Comparison of ENCODE assay signal across 8 cellular contexts in the genomic region with DNA sequence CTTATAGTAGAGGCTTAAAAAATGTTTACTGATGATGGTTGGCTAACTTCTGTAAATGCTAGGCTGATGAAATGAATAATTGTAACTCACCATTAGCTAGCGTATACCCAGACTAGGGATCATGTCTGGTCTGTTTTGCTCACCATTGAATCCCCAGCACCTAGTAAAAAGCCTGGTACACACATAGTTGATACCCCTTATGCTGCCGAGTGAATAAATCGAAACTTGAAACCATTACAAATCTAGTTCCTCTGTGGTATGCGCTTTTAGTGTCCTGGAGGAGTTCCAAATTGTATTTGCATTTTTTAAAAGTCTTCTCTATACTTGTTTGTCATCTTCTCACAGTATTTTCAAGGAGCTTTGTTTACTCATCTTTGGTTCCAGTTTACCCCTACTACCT. TPM values are rescaled to one million over a fixed set of nuclear protein-coding genes. Genes with fewer than 3 reads are reported as not detected.
DNase-seq lines count a peak whose midpoint lies in the region; ATAC-seq and TF ChIP-seq lines count a peak whose summit lies in the region.

No MANE protein-coding gene starts in this region.

- H3K4me1 ChIP-seq in CD8-positive, alpha-beta memory T cell (ENCODE audit: insufficient read depth, low read length), result peaks cover 11% of the 10 kb centered on the region
- H3K4me1 ChIP-seq in GM23248 (ENCODE audit: insufficient read depth), result peaks cover 21% of the 10 kb centered on the region
- peaks cover 0 to 14% (median 10%) of the 10 kb centered on the region in 4 donors for H3K4me1 ChIP-seq in tibial artery

- peaks cover 31% of the 10 kb centered on the region for H3F3A ChIP-seq in GM23248 (ENCODE audit: insufficient read depth)

- in situ Hi-C loops in GM23248 (cut with MboI), result no loop called here

- H3K79me2 ChIP-seq in GM23248 (ENCODE audit: insufficient read depth), result peaks cover 37% of the 10 kb centered on the region

- ATAC-seq in SK-N-SH treated with all-trans-retinoic acid at 6 μM for 48 hours, result peak; percentile 4; the same call in 1 of the 3 replicates

- H3K36me3 ChIP-seq in CD8-positive, alpha-beta memory T cell (ENCODE audit: insufficient read depth, low read length), result peaks cover 8% of the 10 kb centered on the region
- peaks cover 3% of the 10 kb centered on the region for H3K36me3 ChIP-seq in GM23248 (ENCODE audit: low read depth)
- H3K36me3 ChIP-seq in tibial artery, result peaks cover 0 to 13% (median 5%) of the 10 kb centered on the region in 3 donors

- H3K4me1 Mint-ChIP-seq in CD8-positive, alpha-beta memory T cell, result peaks cover 46 to 58% (median 51%) of the 10 kb centered on the region in 3 donors

- intact Hi-C loops in tibial artery (cut with DNase I; ENCODE audit: low total_unique reads), result loop anchor here (10.0 kb wide), 1 partner anchor 110 kb away; a partner anchor contains a TSS

- no peaks in the 10 kb centered on the region for H3K9me2 ChIP-seq in GM23248 (ENCODE audit: insufficient read depth)

- H3K27ac ChIP-seq in CD8-positive, alpha-beta memory T cell (ENCODE audit: low read depth, low read length), result peak overlapping the region; percentile 38
- H3K27ac ChIP-seq in GM23248 (peak overlapping the region; percentile 75), tibial artery (no peak overlapping the region)

- H3K4me3 ChIP-seq in CD8-positive, alpha-beta memory T cell (ENCODE audit: low read length), result peak overlapping the region; percentile 89
- H3K4me3 ChIP-seq in GM23248 (peak overlapping the region; percentile 81), foreskin fibroblast (ENCODE audit: low read depth in 1 of 2, low read length in 2 of 2) (peak overlapping the region; percentile 66 to 77), tibial artery (peak overlapping the region; percentile 85)

- H3K27me3 Mint-ChIP-seq in CD8-positive, alpha-beta memory T cell, result peaks cover 0 to 4% of the 10 kb centered on the region in 2 donors

- peak overlapping the region; percentile 93 to 98 (median 95) for H3K4me3 Mint-ChIP-seq in CD8-positive, alpha-beta memory T cell

- TF ChIP-seq CTCF in foreskin fibroblast (IDR thresholded peaks at IDR 0.05; ENCODE audit: low read depth, low read length) (no peak), tibial artery (IDR thresholded peaks at IDR 0.05) (no peak)

- DNase-seq in CD8-positive, alpha-beta memory T cell, result no peak
- peak; percentile 53 for DNase-seq in GM23248
- DNase-seq in foreskin fibroblast, result peak; percentile 26 to 51
- no peak for DNase-seq in tibial artery
- no peak for DNase-seq in NCI-H774 (lab: John Stamatoyannopoulos, UW)
- no peak for DNase-seq in activated CD4-positive, alpha-beta T cell treated with anti-CD3 and anti-CD28 coated beads for 48 hours
- no peak for DNase-seq in GOT3 (lab: John Stamatoyannopoulos, UW)

- POLR2A ChIA-PET in CD8-positive, alpha-beta memory T cell (lab: Charles Lee), result interaction anchor here (1.7 kb wide), 1 partner anchor 31 kb away, joined by 4 read pairs; no protein-coding TSS in a partner anchor

- CTCF ChIA-PET in CD8-positive, alpha-beta memory T cell (lab: Charles Lee), result no interaction called here

- peaks cover 0 to 53% (median 14%) of the 10 kb centered on the region in 3 donors for H3K36me3 Mint-ChIP-seq in CD8-positive, alpha-beta memory T cell

- H2AFZ ChIP-seq in GM23248, result peak overlapping the region; percentile 92

- peak overlapping the region; percentile 84 for H3K9ac ChIP-seq in GM23248

- no peaks in the 10 kb centered on the region for H4K20me1 ChIP-seq in GM23248 (ENCODE audit: insufficient read depth)

- no peaks in the 10 kb centered on the region for H3K9me3 ChIP-seq in CD8-positive, alpha-beta memory T cell (ENCODE audit: low read length)
- H3K9me3 ChIP-seq in GM23248 (ENCODE audit: low read depth) (no peaks in the 10 kb centered on the region), tibial artery (no peaks in the 10 kb centered on the region)

- H3K4me2 ChIP-seq in GM23248 (ENCODE audit: unreplicated experiment), result peak overlapping the region; percentile 93

- no peaks in the 10 kb centered on the region for H3K9me3 Mint-ChIP-seq in CD8-positive, alpha-beta memory T cell

- 7 to 9% methylated on average over 4 of the region's 4 CpGs for WGBS in GM23248 (ENCODE audit: low coverage in 1 of 2, low lambda C conversion rate in 2 of 2, missing lambda C conversion rate in 2 of 2), 2 experiments

- H3K27me3 ChIP-seq in CD8-positive, alpha-beta memory T cell (ENCODE audit: insufficient read depth, low read length, poor library complexity, severe bottlenecking), result no peaks in the 10 kb centered on the region
- no peaks in the 10 kb centered on the region for H3K27me3 ChIP-seq in GM23248 (replicated peaks; ENCODE audit: insufficient read depth)
- H3K27me3 ChIP-seq in tibial artery, result no peaks in the 10 kb centered on the region

- H3K27ac Mint-ChIP-seq in CD8-positive, alpha-beta memory T cell, result peak overlapping the region in 6 of 8 donors; percentile 42 to 94 (median 78)

TF ChIP-seq in SK-N-SH treated with all-trans-retinoic acid at 6 μM for 48 hours, 23 proteins besides CTCF, POLR2A, EP300 and RAD21:
- no peak for TF ChIP-seq ZNF565 (CRISPR knock-in tag; conservative IDR thresholded peaks at IDR 0.05; ENCODE audit: low read depth)
- no peak for TF ChIP-seq ZNF70 (CRISPR knock-in tag; IDR thresholded peaks at IDR 0.05)
- TF ChIP-seq, protein P1, sequence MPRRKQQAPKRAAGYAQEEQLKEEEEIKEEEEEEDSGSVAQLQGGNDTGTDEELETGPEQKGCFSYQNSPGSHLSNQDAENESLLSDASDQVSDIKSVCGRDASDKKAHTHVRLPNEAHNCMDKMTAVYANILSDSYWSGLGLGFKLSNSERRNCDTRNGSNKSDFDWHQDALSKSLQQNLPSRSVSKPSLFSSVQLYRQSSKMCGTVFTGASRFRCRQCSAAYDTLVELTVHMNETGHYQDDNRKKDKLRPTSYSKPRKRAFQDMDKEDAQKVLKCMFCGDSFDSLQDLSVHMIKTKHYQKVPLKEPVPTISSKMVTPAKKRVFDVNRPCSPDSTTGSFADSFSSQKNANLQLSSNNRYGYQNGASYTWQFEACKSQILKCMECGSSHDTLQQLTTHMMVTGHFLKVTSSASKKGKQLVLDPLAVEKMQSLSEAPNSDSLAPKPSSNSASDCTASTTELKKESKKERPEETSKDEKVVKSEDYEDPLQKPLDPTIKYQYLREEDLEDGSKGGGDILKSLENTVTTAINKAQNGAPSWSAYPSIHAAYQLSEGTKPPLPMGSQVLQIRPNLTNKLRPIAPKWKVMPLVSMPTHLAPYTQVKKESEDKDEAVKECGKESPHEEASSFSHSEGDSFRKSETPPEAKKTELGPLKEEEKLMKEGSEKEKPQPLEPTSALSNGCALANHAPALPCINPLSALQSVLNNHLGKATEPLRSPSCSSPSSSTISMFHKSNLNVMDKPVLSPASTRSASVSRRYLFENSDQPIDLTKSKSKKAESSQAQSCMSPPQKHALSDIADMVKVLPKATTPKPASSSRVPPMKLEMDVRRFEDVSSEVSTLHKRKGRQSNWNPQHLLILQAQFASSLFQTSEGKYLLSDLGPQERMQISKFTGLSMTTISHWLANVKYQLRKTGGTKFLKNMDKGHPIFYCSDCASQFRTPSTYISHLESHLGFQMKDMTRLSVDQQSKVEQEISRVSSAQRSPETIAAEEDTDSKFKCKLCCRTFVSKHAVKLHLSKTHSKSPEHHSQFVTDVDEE (CRISPR knock-in tag; IDR thresholded peaks at IDR 0.05), result no peak

RNA-seq across cellular contexts. Expression of a gene that starts 1.3 kb away (rescaled TPM):
- total RNA-seq in CD8-positive, alpha-beta memory T cell, result 10 to 100 TPM; 20.6 to 24.3 TPM
- 19.1 TPM for polyA plus RNA-seq in CD8-positive, alpha-beta memory T cell
- 9.0 and 27.0 TPM in 2 replicates for total RNA-seq in GM23248 (2014; rRNA removed; shearing (Covaris generic))
- polyA plus RNA-seq in GM23248 (2016; fragmentation: Nextera tagmentation; extraction: Ambion mirVana), result 16.6 TPM in 2 replicates

Comparison
In these comparisons a context has a peak if more than half of its experiments do, and no peak if none do; other contexts are left out.
1. DNase-seq: peak in GM23248 (single experiment) and foreskin fibroblast (2 of 2); none in CD8-positive, alpha-beta memory T cell (0 of 5), tibial artery (0 of 2), NCI-H774 (single experiment), activated CD4-positive, alpha-beta T cell treated with anti-CD3 and anti-CD28 coated beads for 48 hours (single experiment) and GOT3 (single experiment).
2. H3K27ac ChIP-seq: peak in CD8-positive, alpha-beta memory T cell (single experiment) and GM23248 (single experiment); none in tibial artery (0 of 2).
3. Peak in every context shown above with its lines, with median percentiles within 50 percentile points of each other: H3K4me3 ChIP-seq.